28 cellular contexts compared by ENCODE assay signal in genomic region chr11:90407350-90407749, GRCh38.
DNase-seq lines count a peak whose midpoint lies in the region; ATAC-seq, FAIRE-seq and TF ChIP-seq lines count a peak whose summit lies in the region.
"Had no signal": no experiment of that assay in that cellular context is flagged by ENCODE, and none has a peak within 500 bp of the region (broad histone marks: within the 10 kb centered on the region; RNA-seq: fewer than 3 reads in every experiment).

No MANE protein-coding gene starts in this region.

- H4K20me1 ChIP-seq in GM12878 (ENCODE audit: control insufficient read depth, insufficient read depth), result no peaks in the 10 kb centered on the region

- RAD21 ChIA-PET in GM12878 (lab: Charles Lee; ENCODE audit: unreplicated experiment), result no interaction called here

- CTCF ChIA-PET in GM12878 (lab: Yijun Ruan, JAX), result no interaction called here

- no peak for TF ChIP-seq EP300 in GM12878 (IDR thresholded peaks at IDR 0.05; ENCODE audit: borderline replicate concordance in 1 of 2, control insufficient read depth in 1 of 2, low read depth in 2 of 2, low read length in 2 of 2)

- BruUV-seq in GM12878 (replicated peaks; lab: Mats Ljungman, UMichigan), result no TSS peak

- intact Hi-C loops in GM12878 (cut with micrococcal nuclease; ENCODE audit: unreplicated experiment), result no loop called here

- H3K27me3 ChIP-seq in GM12878 (replicated peaks in 1 of 2; ENCODE audit: control insufficient read depth in 2 of 2, insufficient read depth in 2 of 2, low read length in 1 of 2), result no peaks in the 10 kb centered on the region
- H3K27me3 ChIP-seq: BE2C, MG63 had no signal

- no peaks in the 10 kb centered on the region for H3K9me3 ChIP-seq in GM12878 (replicated peaks; ENCODE audit: control insufficient read depth, insufficient read depth, low read length)
- H3K9me3 ChIP-seq: BE2C, MG63 had no signal

- H2AFZ ChIP-seq in GM12878 (ENCODE audit: control insufficient read depth, low read depth, low read length), result no peak overlapping the region

- DNase-seq in GM12878 (ENCODE audit: low read depth, low spot score) (no peak), middle frontal gyrus (ENCODE audit: extremely low spot score, low spot score) (no peak), GM03348 (ENCODE audit: low spot score) (no peak)
- DNase-seq in activated CD4-positive, alpha-beta T cell treated with anti-CD3 and anti-CD28 coated beads for 1 hour, result no peak
- DNase-seq: 8988T; ACHN; BE2C; CD8-positive, alpha-beta memory T cell; DMS79 treated with DMSO at 0.1 percent for 48 hours; GF-D8; HCEC 1CT; IMR-90; KG1; MG63; NCI-H1105 treated with DMSO at 0.1 percent for 48 hours; NCI-H146; NCI-H1930; NCI-H446; NCI-H524 treated with DMSO at 0.1 percent for 48 hours; NCI-H774; NK-92 treated with Interleukin-12 subunit alpha and Interleukin-12 subunit beta, amount 100 ng/mL, for 24 hours; SHP77 had no signal

- no peak for TF ChIP-seq RAD21 in GM12878 (IDR thresholded peaks at IDR 0.05; ENCODE audit: insufficient read depth, low read depth, low read length)

- no peak overlapping the region for H3K9ac ChIP-seq in GM12878 (ENCODE audit: control insufficient read depth, insufficient read depth, low read length)

- SMC1A ChIA-PET in GM12878 (lab: Charles Lee; ENCODE audit: uncharacterized antibody, unreplicated experiment), result no interaction called here

- in situ Hi-C loops in GM12878 (cut with MboI), result no loop called here

- no peaks in the 10 kb centered on the region for H3K36me3 ChIP-seq in GM12878 (ENCODE audit: control insufficient read depth in 2 of 2, insufficient read depth in 2 of 2, low read length in 1 of 2)
- H3K36me3 ChIP-seq: BE2C, MG63 had no signal

- no peak overlapping the region for H3K27ac ChIP-seq in GM12878 (ENCODE audit: control insufficient read depth, insufficient read depth)
- H3K27ac ChIP-seq: RWPE1 had no signal

- ATAC-seq in GM18511 (IDR thresholded peaks at IDR 0.05; ENCODE audit: unreplicated experiment) (peak; percentile 48), GM21619 (IDR thresholded peaks at IDR 0.05; ENCODE audit: unreplicated experiment) (peak; percentile 77), HG03432 (IDR thresholded peaks at IDR 0.05; ENCODE audit: unreplicated experiment) (peak; percentile 60), GM12878 (peak; percentile 23; the same call in 1 of the 3 replicates)
- ATAC-seq: Panc1 had no signal

- no peak overlapping the region for H3K4me2 ChIP-seq in GM12878 (ENCODE audit: control insufficient read depth, insufficient read depth)

- no peak for TF ChIP-seq CTCF in GM12878 (IDR thresholded peaks at IDR 0.05 in 2 of 3, conservative IDR thresholded peaks at IDR 0.05 in 1 of 3; ENCODE audit: control insufficient read depth in 2 of 3, extremely low read depth in 1 of 3, insufficient read depth in 1 of 3, low read depth in 3 of 3, low read length in 3 of 3)

- H3K4me3 ChIP-seq in GM12878, result no peak overlapping the region
- H3K4me3 ChIP-seq: MG63 had no signal

- no peak for TF ChIP-seq POLR2A in GM12878 (IDR thresholded peaks at IDR 0.05; ENCODE audit: low read depth, low read length)

- H3K79me2 ChIP-seq in GM12878 (ENCODE audit: control insufficient read depth, insufficient read depth, low read length), result no peaks in the 10 kb centered on the region

- no peaks in the 10 kb centered on the region for H3K4me1 ChIP-seq in GM12878 (ENCODE audit: control insufficient read depth, insufficient read depth, low read length)
- H3K4me1 ChIP-seq: BE2C had no signal

- POLR2A ChIA-PET in GM12878 (lab: Charles Lee), result no interaction called here

- no peak for FAIRE-seq in GM12878 (lab: Jason Lieb, UNC)
- FAIRE-seq: H1 had no signal

TF ChIP-seq in GM12878, 131 proteins besides CTCF, POLR2A, EP300 and RAD21:
- TF ChIP-seq NRF1 (conservative IDR thresholded peaks at IDR 0.05; ENCODE audit: low read depth, low read length), result no peak
- TF ChIP-seq LARP7 (IDR thresholded peaks at IDR 0.05), result no peak
- TF ChIP-seq YBX1 (IDR thresholded peaks at IDR 0.05), result no peak
- TF ChIP-seq SP1 (IDR thresholded peaks at IDR 0.05; ENCODE audit: low read depth, low read length), result no peak
- no peak for TF ChIP-seq SREBF2 (IDR thresholded peaks at IDR 0.05; ENCODE audit: low read length)
- TF ChIP-seq SMAD5 (IDR thresholded peaks at IDR 0.05; ENCODE audit: low read depth), result no peak

Comparison
In these comparisons a context has a peak if more than half of its experiments do, and no peak if none do; other contexts are left out.
1. ATAC-seq: peak in every context shown above with its lines; median percentile 77 in GM21619; 60 in HG03432; 48 in GM18511; 23 in GM12878.